11 cellular contexts compared by ENCODE assay signal in the genomic region with DNA sequence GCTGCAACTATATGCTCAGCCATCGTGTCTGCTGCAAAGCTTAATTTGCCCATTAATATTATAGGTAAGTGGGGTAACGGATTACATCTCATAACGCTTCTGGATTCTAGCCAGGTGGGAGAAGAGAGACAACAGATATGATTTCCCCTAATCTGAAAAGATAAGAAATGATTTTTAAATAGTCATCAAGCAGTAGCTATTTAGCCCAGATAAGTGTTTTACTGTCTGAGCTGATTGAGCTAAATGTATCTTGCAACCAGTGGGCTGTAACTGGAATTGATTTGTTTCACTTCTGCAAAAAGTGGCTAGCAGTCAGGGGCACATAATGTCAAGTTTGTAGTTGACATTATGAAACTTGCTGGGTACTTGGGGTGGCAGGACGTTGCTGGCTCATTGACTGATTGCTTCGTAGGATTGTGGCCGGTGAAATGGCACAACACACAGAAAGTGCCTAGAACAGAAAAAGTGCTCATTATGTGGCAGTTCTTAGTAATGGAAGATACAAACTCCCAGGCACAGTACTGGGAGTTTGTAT. TPM values are rescaled to one million over a fixed set of nuclear protein-coding genes. Genes with fewer than 3 reads are reported as not detected.
DNase-seq lines count a peak whose midpoint lies in the region; ATAC-seq and TF ChIP-seq lines count a peak whose summit lies in the region.
"Had no signal": no experiment of that assay in that cellular context is flagged by ENCODE, and none has a peak within 500 bp of the region (broad histone marks: within the 10 kb centered on the region; RNA-seq: fewer than 3 reads in every experiment).

No MANE protein-coding gene starts in this region.

- ATAC-seq in GM19463 (IDR thresholded peaks at IDR 0.05; ENCODE audit: unreplicated experiment) (peak; percentile 86), HG03066 (IDR thresholded peaks at IDR 0.05; ENCODE audit: low read depth, unreplicated experiment) (peak; percentile 77)
- ATAC-seq: activated CD4-positive, CD25-positive, alpha-beta regulatory T cell treated with anti-CD3 and anti-CD28 coated beads, Interleukin-2, amount 50 U/mL, for 24 hours had no signal

- peaks cover 19% of the 10 kb centered on the region for H3K36me3 Mint-ChIP-seq in progenitor cell of endocrine pancreas (ENCODE audit: insufficient read depth)

- H3K27me3 Mint-ChIP-seq in progenitor cell of endocrine pancreas: no peaks in the 10 kb centered on the region

- no peak overlapping the region for H3K4me3 ChIP-seq in GM12865 (ENCODE audit: low read depth, low read length)

- TF ChIP-seq CTCF in GM12865 (IDR thresholded peaks at IDR 0.05; ENCODE audit: insufficient read depth, low read depth, low read length, missing control alignments) (no peak), progenitor cell of endocrine pancreas (IDR thresholded peaks at IDR 0.05; ENCODE audit: unreplicated experiment) (no peak)

- no peaks in the 10 kb centered on the region for H3K4me1 Mint-ChIP-seq in progenitor cell of endocrine pancreas (ENCODE audit: low read depth)
- H3K4me1 Mint-ChIP-seq: nephron had no signal

- H3K4me3 Mint-ChIP-seq in progenitor cell of endocrine pancreas (ENCODE audit: low read depth): no peak overlapping the region
- H3K4me3 Mint-ChIP-seq: nephron had no signal

- DNase-seq in GM12865 (ENCODE audit: low read depth): peak; percentile 74
- peak; percentile 64 for DNase-seq in RPMI8226
- no peak for DNase-seq in NCI-H524 treated with DMSO at 0.1 percent for 48 hours (lab: John Stamatoyannopoulos, UW)
- no peak for DNase-seq in progenitor cell of endocrine pancreas (ENCODE audit: low spot score, unreplicated experiment)
- no peak for DNase-seq in effector CD4-positive, alpha-beta T cell
- DNase-seq in hippocampal formation (lab: John Stamatoyannopoulos, UW): no peak
- DNase-seq: Caco-2 had no signal

- H3K27ac Mint-ChIP-seq in progenitor cell of endocrine pancreas: no peak overlapping the region
- H3K27ac Mint-ChIP-seq: nephron had no signal

- no peaks in the 10 kb centered on the region for H3K9me3 Mint-ChIP-seq in progenitor cell of endocrine pancreas (ENCODE audit: low read depth)
- H3K9me3 Mint-ChIP-seq: nephron had no signal

RNA-seq across cellular contexts. Expression of gene LAP3, which starts 18.5 kb away (rescaled TPM):
- 76.4 and 81.6 TPM in 2 replicates for total RNA-seq in progenitor cell of endocrine pancreas

RNA-seq across cellular contexts. Expression of gene MED28, which starts 18.9 kb away (rescaled TPM):
- total RNA-seq in progenitor cell of endocrine pancreas: 108 and 115 TPM in 2 replicates

Comparison
In these comparisons a context has a peak if more than half of its experiments do, and no peak if none do; other contexts are left out.
1. DNase-seq: peak in GM12865 (single experiment) and RPMI8226 (single experiment); none in NCI-H524 treated with DMSO at 0.1 percent for 48 hours (single experiment), progenitor cell of endocrine pancreas (single experiment), effector CD4-positive, alpha-beta T cell (single experiment) and hippocampal formation (0 of 2).